ENCODE assay signal across 1 cellular context in the genomic region with DNA sequence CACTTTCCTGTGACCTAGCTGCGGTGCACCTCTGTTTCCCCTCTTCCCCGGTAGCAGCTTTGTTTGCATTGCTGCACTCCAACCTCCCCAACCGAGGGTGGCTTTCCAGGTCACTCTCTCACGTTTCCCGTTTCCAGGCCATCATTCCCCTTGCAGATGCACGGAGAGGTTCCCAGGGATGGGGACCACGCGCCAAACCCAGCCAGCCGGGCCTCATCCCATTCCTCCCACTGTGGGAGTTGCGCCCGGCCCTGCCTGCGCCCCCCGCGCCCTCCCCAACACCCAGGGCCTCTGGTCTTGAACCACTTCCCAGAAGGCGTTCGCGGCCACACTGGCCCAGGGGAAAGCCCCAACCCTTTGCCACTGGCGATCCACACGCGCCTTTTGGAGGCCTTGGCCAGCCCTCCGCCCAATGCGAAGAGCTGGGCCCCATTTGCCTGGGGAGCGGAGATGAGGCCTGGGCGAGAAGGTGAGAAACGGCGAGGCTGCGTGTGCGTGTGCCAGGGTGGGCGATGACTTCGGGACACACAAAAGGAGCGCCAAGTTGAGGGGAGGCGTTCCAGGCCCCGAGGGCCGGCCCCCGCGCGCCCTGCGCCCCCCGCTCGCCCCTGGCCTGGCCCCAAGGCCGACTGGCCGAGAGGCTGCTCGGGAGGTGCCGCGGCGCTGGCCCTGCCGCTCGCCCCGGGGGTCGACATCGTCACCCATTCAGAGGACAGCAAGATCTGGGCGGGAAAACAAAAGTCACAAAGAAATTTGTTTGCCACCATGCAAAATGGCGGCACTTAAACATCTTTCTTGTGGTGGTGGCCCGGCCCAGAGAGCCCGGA.
TF ChIP-seq lines count a peak whose summit lies in the region.

No MANE protein-coding gene starts in this region.

TF ChIP-seq in HepG2, 621 proteins besides CTCF, POLR2A, EP300 and RAD21 (continued from another document):
- TF ChIP-seq, protein P1, sequence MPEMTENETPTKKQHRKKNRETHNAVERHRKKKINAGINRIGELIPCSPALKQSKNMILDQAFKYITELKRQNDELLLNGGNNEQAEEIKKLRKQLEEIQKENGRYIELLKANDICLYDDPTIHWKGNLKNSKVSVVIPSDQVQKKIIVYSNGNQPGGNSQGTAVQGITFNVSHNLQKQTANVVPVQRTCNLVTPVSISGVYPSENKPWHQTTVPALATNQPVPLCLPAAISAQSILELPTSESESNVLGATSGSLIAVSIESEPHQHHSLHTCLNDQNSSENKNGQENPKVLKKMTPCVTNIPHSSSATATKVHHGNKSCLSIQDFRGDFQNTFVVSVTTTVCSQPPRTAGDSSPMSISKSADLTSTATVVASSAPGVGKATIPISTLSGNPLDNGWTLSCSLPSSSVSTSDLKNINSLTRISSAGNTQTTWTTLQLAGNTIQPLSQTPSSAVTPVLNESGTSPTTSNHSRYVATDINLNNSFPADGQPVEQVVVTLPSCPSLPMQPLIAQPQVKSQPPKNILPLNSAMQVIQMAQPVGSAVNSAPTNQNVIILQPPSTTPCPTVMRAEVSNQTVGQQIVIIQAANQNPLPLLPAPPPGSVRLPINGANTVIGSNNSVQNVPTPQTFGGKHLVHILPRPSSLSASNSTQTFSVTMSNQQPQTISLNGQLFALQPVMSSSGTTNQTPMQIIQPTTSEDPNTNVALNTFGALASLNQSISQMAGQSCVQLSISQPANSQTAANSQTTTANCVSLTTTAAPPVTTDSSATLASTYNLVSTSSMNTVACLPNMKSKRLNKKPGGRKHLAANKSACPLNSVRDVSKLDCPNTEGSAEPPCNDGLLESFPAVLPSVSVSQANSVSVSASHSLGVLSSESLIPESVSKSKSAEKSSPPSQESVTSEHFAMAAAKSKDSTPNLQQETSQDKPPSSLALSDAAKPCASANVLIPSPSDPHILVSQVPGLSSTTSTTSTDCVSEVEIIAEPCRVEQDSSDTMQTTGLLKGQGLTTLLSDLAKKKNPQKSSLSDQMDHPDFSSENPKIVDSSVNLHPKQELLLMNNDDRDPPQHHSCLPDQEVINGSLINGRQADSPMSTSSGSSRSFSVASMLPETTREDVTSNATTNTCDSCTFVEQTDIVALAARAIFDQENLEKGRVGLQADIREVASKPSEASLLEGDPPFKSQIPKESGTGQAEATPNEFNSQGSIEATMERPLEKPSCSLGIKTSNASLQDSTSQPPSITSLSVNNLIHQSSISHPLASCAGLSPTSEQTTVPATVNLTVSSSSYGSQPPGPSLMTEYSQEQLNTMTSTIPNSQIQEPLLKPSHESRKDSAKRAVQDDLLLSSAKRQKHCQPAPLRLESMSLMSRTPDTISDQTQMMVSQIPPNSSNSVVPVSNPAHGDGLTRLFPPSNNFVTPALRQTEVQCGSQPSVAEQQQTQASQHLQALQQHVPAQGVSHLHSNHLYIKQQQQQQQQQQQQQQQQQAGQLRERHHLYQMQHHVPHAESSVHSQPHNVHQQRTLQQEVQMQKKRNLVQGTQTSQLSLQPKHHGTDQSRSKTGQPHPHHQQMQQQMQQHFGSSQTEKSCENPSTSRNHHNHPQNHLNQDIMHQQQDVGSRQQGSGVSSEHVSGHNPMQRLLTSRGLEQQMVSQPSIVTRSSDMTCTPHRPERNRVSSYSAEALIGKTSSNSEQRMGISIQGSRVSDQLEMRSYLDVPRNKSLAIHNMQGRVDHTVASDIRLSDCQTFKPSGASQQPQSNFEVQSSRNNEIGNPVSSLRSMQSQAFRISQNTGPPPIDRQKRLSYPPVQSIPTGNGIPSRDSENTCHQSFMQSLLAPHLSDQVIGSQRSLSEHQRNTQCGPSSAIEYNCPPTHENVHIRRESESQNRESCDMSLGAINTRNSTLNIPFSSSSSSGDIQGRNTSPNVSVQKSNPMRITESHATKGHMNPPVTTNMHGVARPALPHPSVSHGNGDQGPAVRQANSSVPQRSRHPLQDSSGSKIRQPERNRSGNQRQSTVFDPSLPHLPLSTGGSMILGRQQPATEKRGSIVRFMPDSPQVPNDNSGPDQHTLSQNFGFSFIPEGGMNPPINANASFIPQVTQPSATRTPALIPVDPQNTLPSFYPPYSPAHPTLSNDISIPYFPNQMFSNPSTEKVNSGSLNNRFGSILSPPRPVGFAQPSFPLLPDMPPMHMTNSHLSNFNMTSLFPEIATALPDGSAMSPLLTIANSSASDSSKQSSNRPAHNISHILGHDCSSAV (CRISPR knock-in tag; IDR thresholded peaks at IDR 0.05; ENCODE audit: borderline replicate concordance), result no peak
- TF ChIP-seq, protein P2, sequence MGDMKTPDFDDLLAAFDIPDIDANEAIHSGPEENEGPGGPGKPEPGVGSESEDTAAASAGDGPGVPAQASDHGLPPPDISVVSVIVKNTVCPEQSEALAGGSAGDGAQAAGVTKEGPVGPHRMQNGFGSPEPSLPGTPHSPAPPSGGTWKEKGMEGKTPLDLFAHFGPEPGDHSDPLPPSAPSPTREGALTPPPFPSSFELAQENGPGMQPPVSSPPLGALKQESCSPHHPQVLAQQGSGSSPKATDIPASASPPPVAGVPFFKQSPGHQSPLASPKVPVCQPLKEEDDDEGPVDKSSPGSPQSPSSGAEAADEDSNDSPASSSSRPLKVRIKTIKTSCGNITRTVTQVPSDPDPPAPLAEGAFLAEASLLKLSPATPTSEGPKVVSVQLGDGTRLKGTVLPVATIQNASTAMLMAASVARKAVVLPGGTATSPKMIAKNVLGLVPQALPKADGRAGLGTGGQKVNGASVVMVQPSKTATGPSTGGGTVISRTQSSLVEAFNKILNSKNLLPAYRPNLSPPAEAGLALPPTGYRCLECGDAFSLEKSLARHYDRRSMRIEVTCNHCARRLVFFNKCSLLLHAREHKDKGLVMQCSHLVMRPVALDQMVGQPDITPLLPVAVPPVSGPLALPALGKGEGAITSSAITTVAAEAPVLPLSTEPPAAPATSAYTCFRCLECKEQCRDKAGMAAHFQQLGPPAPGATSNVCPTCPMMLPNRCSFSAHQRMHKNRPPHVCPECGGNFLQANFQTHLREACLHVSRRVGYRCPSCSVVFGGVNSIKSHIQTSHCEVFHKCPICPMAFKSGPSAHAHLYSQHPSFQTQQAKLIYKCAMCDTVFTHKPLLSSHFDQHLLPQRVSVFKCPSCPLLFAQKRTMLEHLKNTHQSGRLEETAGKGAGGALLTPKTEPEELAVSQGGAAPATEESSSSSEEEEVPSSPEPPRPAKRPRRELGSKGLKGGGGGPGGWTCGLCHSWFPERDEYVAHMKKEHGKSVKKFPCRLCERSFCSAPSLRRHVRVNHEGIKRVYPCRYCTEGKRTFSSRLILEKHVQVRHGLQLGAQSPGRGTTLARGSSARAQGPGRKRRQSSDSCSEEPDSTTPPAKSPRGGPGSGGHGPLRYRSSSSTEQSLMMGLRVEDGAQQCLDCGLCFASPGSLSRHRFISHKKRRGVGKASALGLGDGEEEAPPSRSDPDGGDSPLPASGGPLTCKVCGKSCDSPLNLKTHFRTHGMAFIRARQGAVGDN (CRISPR knock-in tag; IDR thresholded peaks at IDR 0.05), result peak; percentile 51
- TF ChIP-seq, protein P3, sequence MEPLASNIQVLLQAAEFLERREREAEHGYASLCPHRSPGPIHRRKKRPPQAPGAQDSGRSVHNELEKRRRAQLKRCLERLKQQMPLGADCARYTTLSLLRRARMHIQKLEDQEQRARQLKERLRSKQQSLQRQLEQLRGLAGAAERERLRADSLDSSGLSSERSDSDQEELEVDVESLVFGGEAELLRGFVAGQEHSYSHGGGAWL (CRISPR knock-in tag; IDR thresholded peaks at IDR 0.05), result no peak
- TF ChIP-seq, protein P4, sequence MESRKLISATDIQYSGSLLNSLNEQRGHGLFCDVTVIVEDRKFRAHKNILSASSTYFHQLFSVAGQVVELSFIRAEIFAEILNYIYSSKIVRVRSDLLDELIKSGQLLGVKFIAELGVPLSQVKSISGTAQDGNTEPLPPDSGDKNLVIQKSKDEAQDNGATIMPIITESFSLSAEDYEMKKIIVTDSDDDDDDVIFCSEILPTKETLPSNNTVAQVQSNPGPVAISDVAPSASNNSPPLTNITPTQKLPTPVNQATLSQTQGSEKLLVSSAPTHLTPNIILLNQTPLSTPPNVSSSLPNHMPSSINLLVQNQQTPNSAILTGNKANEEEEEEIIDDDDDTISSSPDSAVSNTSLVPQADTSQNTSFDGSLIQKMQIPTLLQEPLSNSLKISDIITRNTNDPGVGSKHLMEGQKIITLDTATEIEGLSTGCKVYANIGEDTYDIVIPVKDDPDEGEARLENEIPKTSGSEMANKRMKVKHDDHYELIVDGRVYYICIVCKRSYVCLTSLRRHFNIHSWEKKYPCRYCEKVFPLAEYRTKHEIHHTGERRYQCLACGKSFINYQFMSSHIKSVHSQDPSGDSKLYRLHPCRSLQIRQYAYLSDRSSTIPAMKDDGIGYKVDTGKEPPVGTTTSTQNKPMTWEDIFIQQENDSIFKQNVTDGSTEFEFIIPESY (CRISPR knock-in tag; IDR thresholded peaks at IDR 0.05), result peak; percentile 78
